Comparison of ENCODE assay signal across 8 cellular contexts in genomic region chr17:18093616-18094408, GRCh38. TPM values are rescaled to one million over a fixed set of nuclear protein-coding genes. Genes with fewer than 3 reads are reported as not detected.
A peak's percentile ranks its signal among the peaks of the same experiment; 100 is the strongest.
DNase-seq lines count a peak whose midpoint lies in the region; ATAC-seq and TF ChIP-seq lines count a peak whose summit lies in the region.

No MANE protein-coding gene starts in this region.

- WGBS in IMR-90 (ENCODE audit: extremely low coverage in 2 of 2, insufficient read length in 1 of 2), 2 experiments: 50% methylated on average over 2 of the region's 15 CpGs; no CpG with 5 or more reads in 1 of the 2 experiments

- peaks cover 6% of the 10 kb centered on the region for H3K9me1 ChIP-seq in IMR-90 (ENCODE audit: insufficient read depth, low read length)

- no peak overlapping the region for H4K8ac ChIP-seq in IMR-90 (ENCODE audit: low read depth in 2 of 2, low read length in 2 of 2)

- ATAC-seq in IMR-90 (ENCODE audit: low read depth) (peak; percentile 85), GM21529 (IDR thresholded peaks at IDR 0.05; ENCODE audit: unreplicated experiment) (no peak)
- ATAC-seq in activated CD8-positive, alpha-beta T cell treated with anti-CD3 and anti-CD28 coated beads for 36 hours: peak; percentile 56

- H3K4me2 ChIP-seq in IMR-90 (ENCODE audit: low read depth, low read length): no peak overlapping the region

- peaks cover 16 to 51% of the 10 kb centered on the region in 2 experiments for H3K79me1 ChIP-seq in IMR-90 (ENCODE audit: low read depth in 1 of 2, low read length in 2 of 2)

- no peak overlapping the region for H3K4me3 Mint-ChIP-seq in activated CD8-positive, alpha-beta T cell treated with anti-CD3 and anti-CD28 coated beads for 36 hours

- H3K4ac ChIP-seq in IMR-90 (ENCODE audit: low read depth, low read length): no peak overlapping the region

- H3K23ac ChIP-seq in IMR-90 (ENCODE audit: low read depth, low read length): no peak overlapping the region

- intact Hi-C loops in IMR-90 (cut with micrococcal nuclease): no loop called here
- intact Hi-C loops in activated CD8-positive, alpha-beta T cell treated with anti-CD3 and anti-CD28 coated beads for 36 hours (cut with micrococcal nuclease): no loop called here

- no peak overlapping the region for H2AFZ ChIP-seq in IMR-90 (replicated peaks; ENCODE audit: low read length, poor library complexity)

- DNase-seq in EL (peak; percentile 76), IMR-90 (peak; percentile 83), inferior parietal cortex (ENCODE audit: extremely low spot score) (peak; percentile 10), activated gamma-delta T cell (lab: John Stamatoyannopoulos, UW) (no peak), Peyer's patch (no peak), DMS79 (lab: John Stamatoyannopoulos, UW) (no peak)
- DNase-seq in activated CD8-positive, alpha-beta T cell treated with anti-CD3 and anti-CD28 coated beads for 36 hours: peak; percentile 51

- no peak overlapping the region for H4K5ac ChIP-seq in IMR-90 (ENCODE audit: low read depth, low read length)

- TF ChIP-seq CTCF in IMR-90 (conservative IDR thresholded peaks at IDR 0.05; ENCODE audit: low read depth, low read length) (peak; percentile 52), Peyer's patch (IDR thresholded peaks at IDR 0.05) (peak in 2 of 6 experiments; percentile 17 to 30)
- TF ChIP-seq CTCF in activated CD8-positive, alpha-beta T cell treated with anti-CD3 and anti-CD28 coated beads for 36 hours (IDR thresholded peaks at IDR 0.05): no peak

- TF ChIP-seq POLR2A in IMR-90 (IDR thresholded peaks at IDR 0.05; ENCODE audit: low read depth, low read length) (no peak), Peyer's patch (IDR thresholded peaks at IDR 0.05) (no peak)

- H3K56ac ChIP-seq in IMR-90 (ENCODE audit: extremely low read depth, insufficient read depth, low read length): no peak overlapping the region

- no peak overlapping the region for H2BK20ac ChIP-seq in IMR-90 (ENCODE audit: low read depth, low read length)

- no peaks in the 10 kb centered on the region for H3K9me3 Mint-ChIP-seq in activated CD8-positive, alpha-beta T cell treated with anti-CD3 and anti-CD28 coated beads for 36 hours

- H3K18ac ChIP-seq in IMR-90 (ENCODE audit: low read depth, low read length): no peak overlapping the region

- H2BK120ac ChIP-seq in IMR-90 (ENCODE audit: low read depth, low read length): no peak overlapping the region

- dilution Hi-C loops in IMR-90 (cut with HindIII; ENCODE audit: low sequenced_read_pairs, unreplicated experiment): no loop called here

- no peak overlapping the region for H4K91ac ChIP-seq in IMR-90 (ENCODE audit: insufficient read depth, low read depth, low read length)

- POLR2A ChIA-PET in IMR-90 (lab: Charles Lee; ENCODE audit: unreplicated experiment): no interaction called here
- POLR2A ChIA-PET in activated CD8-positive, alpha-beta T cell treated with anti-CD3 and anti-CD28 coated beads for 36 hours (lab: Charles Lee): no interaction called here

- H3K27ac Mint-ChIP-seq in activated CD8-positive, alpha-beta T cell treated with anti-CD3 and anti-CD28 coated beads for 36 hours: no peak overlapping the region

- peak; percentile 11; the same call in 1 of the 2 replicates for TF ChIP-seq RAD21 in IMR-90 (IDR thresholded peaks at IDR 0.05; ENCODE audit: low read length)

- no peaks in the 10 kb centered on the region for H3K27me3 Mint-ChIP-seq in activated CD8-positive, alpha-beta T cell treated with anti-CD3 and anti-CD28 coated beads for 36 hours

- H2AK5ac ChIP-seq in IMR-90 (ENCODE audit: low read depth, low read length): no peak overlapping the region

- H3K27me3 ChIP-seq in IMR-90 (ENCODE audit: control insufficient read depth, insufficient read depth, low read length) (no peaks in the 10 kb centered on the region), Peyer's patch (no peaks in the 10 kb centered on the region)

- H3K27ac ChIP-seq in IMR-90 (ENCODE audit: insufficient read depth, low read length) (no peak overlapping the region), Peyer's patch (no peak overlapping the region)

- H3K4me3 ChIP-seq in IMR-90 (ENCODE audit: insufficient read depth, low read depth, low read length) (no peak overlapping the region), Peyer's patch (no peak overlapping the region)

- no peak overlapping the region for H3K9ac ChIP-seq in IMR-90 (ENCODE audit: low read depth, low read length)

- H2AK9ac ChIP-seq in IMR-90 (replicated peaks; ENCODE audit: low read depth, low read length, poor library complexity): peak overlapping the region; percentile 37

- H3K36me3 ChIP-seq in IMR-90 (ENCODE audit: control insufficient read depth, insufficient read depth, low read length) (peaks cover 36% of the 10 kb centered on the region), Peyer's patch (peaks cover 0 to 56% (median 0%) of the 10 kb centered on the region in 3 donors)

- CTCF ChIA-PET in IMR-90 (lab: Yijun Ruan, JAX): no interaction called here
- CTCF ChIA-PET in activated CD8-positive, alpha-beta T cell treated with anti-CD3 and anti-CD28 coated beads for 36 hours (lab: Charles Lee): no interaction called here

- no TSS peak for BruUV-seq in IMR-90 (replicated peaks; lab: Mats Ljungman, UMichigan)

- no peaks in the 10 kb centered on the region for H3K9me3 ChIP-seq in IMR-90 (ENCODE audit: control insufficient read depth, insufficient read depth, low read length)
- H3K9me3 ChIP-seq in Peyer's patch: no peaks in the 10 kb centered on the region

- H3K14ac ChIP-seq in IMR-90 (replicated peaks; ENCODE audit: low read depth, low read length): no peak overlapping the region

- in situ Hi-C loops in IMR-90 (cut with MboI; ENCODE audit: low sequenced_read_pairs): no loop called here

- peaks cover 11% of the 10 kb centered on the region for H4K20me1 ChIP-seq in IMR-90 (ENCODE audit: insufficient read depth, low read length)

- H2BK15ac ChIP-seq in IMR-90 (ENCODE audit: low read depth, low read length): no peak overlapping the region

- H3K4me1 ChIP-seq in IMR-90 (ENCODE audit: control insufficient read depth, insufficient read depth, low read length): peaks cover under 1% of the 10 kb centered on the region; the same call in 1 of the 2 replicates
- peaks cover 0 to 5% (median 0%) of the 10 kb centered on the region in 4 donors for H3K4me1 ChIP-seq in Peyer's patch

- H3K4me1 Mint-ChIP-seq in activated CD8-positive, alpha-beta T cell treated with anti-CD3 and anti-CD28 coated beads for 36 hours (ENCODE audit: low read depth): peaks cover 18% of the 10 kb centered on the region

- peaks cover 38% of the 10 kb centered on the region for H3K36me3 Mint-ChIP-seq in activated CD8-positive, alpha-beta T cell treated with anti-CD3 and anti-CD28 coated beads for 36 hours (ENCODE audit: low read depth)

- no peak overlapping the region for H2BK5ac ChIP-seq in IMR-90 (ENCODE audit: low read depth, low read length, poor library complexity, severe bottlenecking)

TF ChIP-seq in IMR-90, 13 proteins besides CTCF, POLR2A, EP300 and RAD21:
- no peak for TF ChIP-seq MAZ (IDR thresholded peaks at IDR 0.05; ENCODE audit: borderline replicate concordance, low read depth, low read length)
- peak; percentile 52; the same call in 1 of the 2 replicates for TF ChIP-seq USF2 (IDR thresholded peaks at IDR 0.05; ENCODE audit: low read depth, low read length)
- no peak for TF ChIP-seq FOS (IDR thresholded peaks at IDR 0.05; ENCODE audit: low read depth, low read length)
- no peak for TF ChIP-seq CEBPB (IDR thresholded peaks at IDR 0.05; ENCODE audit: low read depth, low read length)
- TF ChIP-seq SMC3 (IDR thresholded peaks at IDR 0.05; ENCODE audit: low read depth, low read length): peak; percentile 30; the same call in 1 of the 2 replicates
- peak; percentile 65 for TF ChIP-seq BHLHE40 (IDR thresholded peaks at IDR 0.05; ENCODE audit: low read depth, low read length)
- TF ChIP-seq MAFK (IDR thresholded peaks at IDR 0.05; ENCODE audit: low read depth, low read length): no peak

RNA-seq across cellular contexts. Expression of gene DRG2, which starts 6.1 kb away (rescaled TPM):
- total RNA-seq in IMR-90 (2012; rRNA removed) (35.6 and 43.6 TPM in 2 replicates), Peyer's patch (10 to 100 TPM; 24.0 to 65.2 (median 48.5) TPM)
- 41.3 and 45.1 TPM in 2 replicates for polyA plus RNA-seq in IMR-90 (2012; rRNA removed)
- 28.2 and 37.1 TPM in 2 replicates for polyA plus RNA-seq in IMR-90 (2012; cell fraction: cytosol; rRNA removed)
- polyA plus RNA-seq in IMR-90 (2012; cell fraction: nucleus; rRNA removed; ENCODE audit: low replicate concordance): 83.0 and 131 TPM in 2 replicates
- 10 to 100 TPM; 45.0 to 45.1 TPM for total RNA-seq in activated CD8-positive, alpha-beta T cell treated with anti-CD3 and anti-CD28 coated beads for 36 hours

RNA-seq across cellular contexts. Expression of gene MYO15A, which starts 14.7 kb away (rescaled TPM):
- total RNA-seq in IMR-90 (2012; rRNA removed): 0.18 and 0.56 TPM in 2 replicates
- 0.49 and 1.1 TPM in 2 replicates for polyA plus RNA-seq in IMR-90 (2012; rRNA removed)
- polyA plus RNA-seq in IMR-90 (2012; cell fraction: cytosol; rRNA removed): 0.02 and 0.90 TPM in 2 replicates
- polyA plus RNA-seq in IMR-90 (2012; cell fraction: nucleus; rRNA removed; ENCODE audit: low replicate concordance): 6.4 and 7.3 TPM in 2 replicates
- total RNA-seq in activated CD8-positive, alpha-beta T cell treated with anti-CD3 and anti-CD28 coated beads for 36 hours: 1 to 10 TPM in 1 of 2 experiments, under 1 TPM in 1; 0.76 to 1.1 TPM
- total RNA-seq in Peyer's patch: 1 to 10 TPM in 3 of 4 donors, not detected in 1; 3.6 to 5.0 (median 3.8) TPM

RNA-seq across cellular contexts. Expression of gene GID4, which starts 54.6 kb away (rescaled TPM):
- total RNA-seq in IMR-90 (2012; rRNA removed) (3.9 and 5.0 TPM in 2 replicates), Peyer's patch (10 to 100 TPM in 2 of 4 donors, 1 to 10 TPM in 2; 3.0 to 14.0 (median 10.9) TPM)
- polyA plus RNA-seq in IMR-90 (2012; rRNA removed): 4.2 and 5.6 TPM in 2 replicates
- polyA plus RNA-seq in IMR-90 (2012; cell fraction: cytosol; rRNA removed): 3.1 and 3.3 TPM in 2 replicates
- polyA plus RNA-seq in IMR-90 (2012; cell fraction: nucleus; rRNA removed; ENCODE audit: low replicate concordance): 2.6 and 5.1 TPM in 2 replicates
- 1 to 10 TPM; 8.7 to 9.1 TPM for total RNA-seq in activated CD8-positive, alpha-beta T cell treated with anti-CD3 and anti-CD28 coated beads for 36 hours

RNA-seq across cellular contexts. Expression of gene ATPAF2, which starts 54.8 kb away (rescaled TPM):
- total RNA-seq in IMR-90 (2012; rRNA removed) (14.2 and 27.6 TPM in 2 replicates), Peyer's patch (10 to 100 TPM in 3 of 4 donors, 1 to 10 TPM in 1; 9.8 to 60.2 (median 29.7) TPM)
- 19.5 and 21.9 TPM in 2 replicates for polyA plus RNA-seq in IMR-90 (2012; rRNA removed)
- polyA plus RNA-seq in IMR-90 (2012; cell fraction: cytosol; rRNA removed): 28.8 and 54.4 TPM in 2 replicates
- 31.6 and 48.8 TPM in 2 replicates for polyA plus RNA-seq in IMR-90 (2012; cell fraction: nucleus; rRNA removed; ENCODE audit: low replicate concordance)
- 10 to 100 TPM; 28.5 to 29.7 TPM for total RNA-seq in activated CD8-positive, alpha-beta T cell treated with anti-CD3 and anti-CD28 coated beads for 36 hours

Comparison
In these comparisons a context has a peak if more than half of its experiments do, and no peak if none do; other contexts are left out.
1. DNase-seq: peak in EL (single experiment), IMR-90 (single experiment), activated CD8-positive, alpha-beta T cell treated with anti-CD3 and anti-CD28 coated beads for 36 hours (single experiment) and inferior parietal cortex (single experiment); none in activated gamma-delta T cell (single experiment), Peyer's patch (0 of 3) and DMS79 (single experiment).